ENCODE assay signal across 20 cellular contexts in the genomic region with DNA sequence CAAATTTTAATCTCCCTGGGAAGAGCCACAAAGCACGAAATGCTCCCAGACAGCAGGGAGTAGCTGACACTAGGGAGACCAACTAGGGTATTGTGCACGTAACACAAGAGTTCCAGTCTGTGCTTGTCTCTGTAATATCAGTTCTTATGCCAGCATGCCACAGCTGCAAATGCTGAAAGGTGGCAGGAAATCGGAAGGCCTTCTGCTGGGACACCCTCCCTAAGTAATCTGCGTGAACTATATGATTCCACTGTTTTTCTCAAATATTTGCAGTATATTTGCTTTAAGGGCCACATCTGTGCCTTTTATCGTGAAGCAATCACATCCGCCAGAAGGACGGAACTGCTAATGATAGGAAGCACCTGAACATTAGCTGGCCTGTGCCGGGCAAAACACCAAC. TPM values are rescaled to one million over a fixed set of nuclear protein-coding genes. Genes with fewer than 3 reads are reported as not detected.
DNase-seq lines count a peak whose midpoint lies in the region; ATAC-seq, FAIRE-seq and TF ChIP-seq lines count a peak whose summit lies in the region.
"Had no signal": no experiment of that assay in that cellular context is flagged by ENCODE, and none has a peak within 500 bp of the region (broad histone marks: within the 10 kb centered on the region; RNA-seq: fewer than 3 reads in every experiment).

No MANE protein-coding gene starts in this region.

- H4K20me1 ChIP-seq in smooth muscle cell (ENCODE audit: low read depth): peaks cover 56% of the 10 kb centered on the region

- H3K79me2 ChIP-seq in smooth muscle cell (ENCODE audit: low read depth): peaks cover 23% of the 10 kb centered on the region

- ATAC-seq in right cardiac atrium: peak; percentile 62 to 68
- ATAC-seq in lower lobe of right lung: no peak

- peak in 30 of 56 donors; percentile 2 to 73 (median 24) for DNase-seq in amygdala (lab: John Stamatoyannopoulos, UW)
- peak in 1 of 3 donors; percentile 33 for DNase-seq in right cardiac atrium
- DNase-seq in skeletal muscle cell (ENCODE audit: low read depth): no peak
- DNase-seq in lower lobe of right lung: no peak
- DNase-seq in kidney: no peak
- no peak for DNase-seq in smooth muscle cell (lab: John Stamatoyannopoulos, UW; ENCODE audit: unreplicated experiment)
- DNase-seq: activated CD4-positive, alpha-beta T cell treated with anti-CD3 and anti-CD28 coated beads for 1 hour; activated naive CD4-positive, alpha-beta T cell treated with Interleukin-2 at 50 U/mL for 16 hours; DMS153; MG63; NCI-H1694 treated with DMSO at 0.1 percent for 48 hours; NCI-H446; SIG-M5; small intestine; T-helper 9 cell; tibial artery had no signal

- no peak for FAIRE-seq in kidney (lab: Jason Lieb, UNC)
- FAIRE-seq: small intestine had no signal

- TF ChIP-seq CTCF in lower lobe of right lung (IDR thresholded peaks at IDR 0.05) (no peak), kidney (IDR thresholded peaks at IDR 0.05; ENCODE audit: borderline replicate concordance, extremely low read depth, insufficient read depth) (no peak), smooth muscle cell (IDR thresholded peaks at IDR 0.05; ENCODE audit: borderline replicate concordance, insufficient read depth, poor library complexity, severe bottlenecking) (no peak)

- no peak overlapping the region for H3K9ac ChIP-seq in kidney (ENCODE audit: low read length in 2 of 2)
- H3K9ac ChIP-seq in smooth muscle cell (ENCODE audit: low read depth): no peak overlapping the region
- H3K9ac ChIP-seq: BLaER1 had no signal

- H3K4me3 ChIP-seq in esophagus (ENCODE audit: low read depth in 1 of 2, low read length in 2 of 2): no peak overlapping the region
- H3K4me3 ChIP-seq in right cardiac atrium (ENCODE audit: low read length): no peak overlapping the region
- H3K4me3 ChIP-seq in skeletal muscle cell (ENCODE audit: low read depth, low read length): peak overlapping the region; percentile 24
- no peak overlapping the region for H3K4me3 ChIP-seq in lower lobe of right lung
- H3K4me3 ChIP-seq in kidney (ENCODE audit: low read length in 2 of 2): no peak overlapping the region
- no peak overlapping the region for H3K4me3 ChIP-seq in smooth muscle cell
- H3K4me3 ChIP-seq: BLaER1, coronary artery, MG63, tibial artery had no signal

- no peaks in the 10 kb centered on the region for H3F3A ChIP-seq in smooth muscle cell (ENCODE audit: low read depth)

- H2AFZ ChIP-seq in smooth muscle cell (ENCODE audit: low read depth): no peak overlapping the region

- H3K36me3 ChIP-seq in esophagus (ENCODE audit: control insufficient read depth in 2 of 2, insufficient read depth in 2 of 2, low read length in 1 of 2): peaks cover 0 to 2% of the 10 kb centered on the region in 2 donors
- no peaks in the 10 kb centered on the region for H3K36me3 ChIP-seq in lower lobe of right lung
- no peaks in the 10 kb centered on the region for H3K36me3 ChIP-seq in kidney (ENCODE audit: control insufficient read depth in 1 of 2, insufficient read depth in 2 of 2, low read length in 2 of 2)
- H3K36me3 ChIP-seq in smooth muscle cell (ENCODE audit: low read depth): peaks cover 6% of the 10 kb centered on the region
- H3K36me3 ChIP-seq: MG63 had no signal

- WGBS in esophagus, 2 donors: 37 to 55% methylated on average over 8 of the region's 8 CpGs
- WGBS in right cardiac atrium: 40% methylated on average over 8 of the region's 8 CpGs
- 95% methylated on average over 8 of the region's 8 CpGs for WGBS in smooth muscle cell (ENCODE audit: low lambda C conversion rate)

- H3K9me3 ChIP-seq in esophagus (ENCODE audit: control insufficient read depth in 2 of 2, insufficient read depth in 1 of 2, low read depth in 1 of 2, low read length in 1 of 2) (no peaks in the 10 kb centered on the region), right cardiac atrium (ENCODE audit: control insufficient read depth, low read length) (no peaks in the 10 kb centered on the region), lower lobe of right lung (no peaks in the 10 kb centered on the region), kidney (ENCODE audit: control insufficient read depth in 1 of 2, low read length in 2 of 2) (no peaks in the 10 kb centered on the region), smooth muscle cell (replicated peaks; ENCODE audit: low read depth) (no peaks in the 10 kb centered on the region)
- H3K9me3 ChIP-seq: BLaER1, MG63, tibial artery had no signal

- intact Hi-C loops in right cardiac atrium (cut with DNase I): no loop called here
- intact Hi-C loops in lower lobe of right lung (cut with DNase I): no loop called here
- intact Hi-C loops in kidney (cut with DNase I): no loop called here

- H3K27ac ChIP-seq in esophagus (ENCODE audit: low read depth in 2 of 2, low read length in 1 of 2): peak overlapping the region; percentile 31 to 59
- no peak overlapping the region for H3K27ac ChIP-seq in right cardiac atrium (ENCODE audit: low read length)
- no peak overlapping the region for H3K27ac ChIP-seq in lower lobe of right lung
- no peak overlapping the region for H3K27ac ChIP-seq in kidney (ENCODE audit: low read depth in 2 of 2, low read length in 2 of 2)
- no peak overlapping the region for H3K27ac ChIP-seq in smooth muscle cell (ENCODE audit: low read depth)
- H3K27ac ChIP-seq: BLaER1, coronary artery, epithelial cell of prostate had no signal

- no peak overlapping the region for H3K4me2 ChIP-seq in smooth muscle cell
- H3K4me2 ChIP-seq: BLaER1 had no signal

- H3K27me3 ChIP-seq in esophagus (ENCODE audit: control insufficient read depth in 1 of 2, insufficient read depth in 2 of 2, low read length in 2 of 2) (no peaks in the 10 kb centered on the region), right cardiac atrium (ENCODE audit: control insufficient read depth, insufficient read depth) (no peaks in the 10 kb centered on the region), lower lobe of right lung (ENCODE audit: low read depth) (no peaks in the 10 kb centered on the region), smooth muscle cell (ENCODE audit: low read depth) (no peaks in the 10 kb centered on the region)
- H3K27me3 ChIP-seq: BLaER1, MG63, tibial artery had no signal

- peaks cover 0 to 6% of the 10 kb centered on the region in 2 donors for H3K4me1 ChIP-seq in esophagus (ENCODE audit: control insufficient read depth in 2 of 2, insufficient read depth in 2 of 2, low read length in 1 of 2)
- H3K4me1 ChIP-seq in right cardiac atrium (ENCODE audit: control insufficient read depth, insufficient read depth, low read length): no peaks in the 10 kb centered on the region
- peaks cover 15% of the 10 kb centered on the region for H3K4me1 ChIP-seq in lower lobe of right lung
- peaks cover 0 to 4% of the 10 kb centered on the region in 2 donors for H3K4me1 ChIP-seq in kidney (ENCODE audit: control insufficient read depth in 1 of 2, insufficient read depth in 1 of 2, low read depth in 1 of 2, low read length in 2 of 2)
- H3K4me1 ChIP-seq in smooth muscle cell (ENCODE audit: low read depth): peaks cover 15% of the 10 kb centered on the region
- H3K4me1 ChIP-seq: BLaER1 had no signal

RNA-seq across cellular contexts. Expression of a gene that starts 12.6 kb away (rescaled TPM):
- 10 to 100 TPM; 11.0 to 13.4 TPM for polyA plus RNA-seq in esophagus
- 100 to 1,000 TPM in 3 of 4 donors, 10 to 100 TPM in 1; 82.5 to 147 (median 127) TPM for total RNA-seq in right cardiac atrium
- polyA plus RNA-seq in right cardiac atrium: 38.6 TPM
- 16.3 TPM for total RNA-seq in lower lobe of right lung
- total RNA-seq in kidney: 24.2 TPM
- polyA plus RNA-seq in kidney (ENCODE audit: insufficient read depth, low read depth, low replicate concordance): 8.6 TPM
- 25.2 and 37.5 TPM in 2 replicates for total RNA-seq in smooth muscle cell
- polyA plus RNA-seq in smooth muscle cell: 14.1 and 20.0 TPM in 2 replicates

Comparison
In these comparisons a context has a peak if more than half of its experiments do, and no peak if none do; other contexts are left out.
1. DNase-seq: peak in amygdala (30 of 56); none in skeletal muscle cell (single experiment), lower lobe of right lung (single experiment), kidney (single experiment) and smooth muscle cell (single experiment).
2. H3K27ac ChIP-seq: peak in esophagus (2 of 2); none in right cardiac atrium (single experiment), lower lobe of right lung (single experiment), kidney (0 of 2) and smooth muscle cell (single experiment).
3. ATAC-seq: peak in right cardiac atrium (2 of 2); none in lower lobe of right lung (0 of 2).